15 cellular contexts compared by ENCODE assay signal in the genomic region with DNA sequence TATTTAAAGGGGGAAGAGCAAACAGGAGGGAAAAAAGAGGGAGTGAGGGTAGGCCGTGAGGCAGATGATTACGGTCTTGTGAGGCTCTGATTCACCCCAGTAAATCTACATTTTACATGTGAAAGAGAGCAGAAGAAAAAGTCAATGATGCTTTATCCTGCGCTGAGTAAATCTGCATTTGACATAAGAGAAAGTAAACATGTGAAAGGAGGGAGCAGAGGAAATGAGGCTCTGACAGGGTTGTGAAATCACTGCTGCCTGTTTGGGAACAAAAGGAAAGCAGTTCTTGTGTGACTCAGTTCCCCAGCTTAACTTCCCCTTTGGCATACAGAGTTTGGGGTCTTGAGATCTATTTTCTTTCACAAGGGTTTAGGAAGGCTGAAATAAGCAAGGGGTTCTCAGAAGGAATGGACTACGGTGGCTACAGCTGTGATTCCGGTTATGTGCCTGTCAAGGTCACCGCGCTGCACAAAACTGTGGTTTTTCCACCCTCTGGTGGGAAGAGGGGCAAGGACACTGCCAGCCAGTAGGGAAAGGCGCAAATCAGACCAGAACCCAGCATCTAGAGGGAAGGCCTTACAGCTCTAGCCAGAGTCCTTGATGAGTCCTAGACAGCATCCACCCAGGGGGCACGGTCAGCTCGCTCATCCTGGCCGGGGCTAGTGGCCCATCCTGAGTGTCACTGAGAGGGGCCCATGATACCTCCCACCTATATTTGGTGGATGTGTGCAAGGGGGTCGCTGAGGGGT. TPM values are rescaled to one million over a fixed set of nuclear protein-coding genes. Genes with fewer than 3 reads are reported as not detected.
DNase-seq lines count a peak whose midpoint lies in the region; TF ChIP-seq lines count a peak whose summit lies in the region.
"Had no signal": no experiment of that assay in that cellular context is flagged by ENCODE, and none has a peak within 500 bp of the region (broad histone marks: within the 10 kb centered on the region; RNA-seq: fewer than 3 reads in every experiment).

No MANE protein-coding gene starts in this region.

- TF ChIP-seq CTCF in coronary artery (IDR thresholded peaks at IDR 0.05) (no peak), ascending aorta (IDR thresholded peaks at IDR 0.05) (no peak)

- no peaks in the 10 kb centered on the region for H4K20me1 ChIP-seq in BLaER1 treated with 17β-estradiol and CSF1 and Interleukin-3, amounts not matched to agents 10 nM and 100 nM

- H3K36me3 ChIP-seq in BLaER1 treated with 17β-estradiol and CSF1 and Interleukin-3, amounts not matched to agents 10 nM and 100 nM: no peaks in the 10 kb centered on the region
- H3K36me3 ChIP-seq in HUES48 (ENCODE audit: control insufficient read depth, insufficient read depth, low read length) (no peaks in the 10 kb centered on the region), ascending aorta (no peaks in the 10 kb centered on the region)

- peak overlapping the region in 6 of 11 experiments; percentile 28 to 69 (median 50); a peak in 8 of 22 replicates for H3K9ac ChIP-seq in BLaER1 treated with 17β-estradiol and CSF1 and Interleukin-3, amounts not matched to agents 10 nM and 100 nM
- H3K9ac ChIP-seq in HUES48 (ENCODE audit: low read depth, low read length): peak overlapping the region; percentile 67; the same call in 1 of the 2 replicates

- peak overlapping the region in 8 of 11 experiments; percentile 50 to 85 (median 68); a peak in 14 of 22 replicates for H3K27ac ChIP-seq in BLaER1 treated with 17β-estradiol and CSF1 and Interleukin-3, amounts not matched to agents 10 nM and 100 nM
- H3K27ac ChIP-seq in HUES48 (ENCODE audit: low read depth, low read length): peak overlapping the region; percentile 87
- H3K27ac ChIP-seq in coronary artery: no peak overlapping the region
- H3K27ac ChIP-seq in ascending aorta: no peak overlapping the region
- H3K27ac ChIP-seq: C4-2B had no signal

- H3K4me1 ChIP-seq in BLaER1 treated with 17β-estradiol and CSF1 and Interleukin-3, amounts not matched to agents 10 nM and 100 nM: peaks cover 0 to 93% (median 47%) of the 10 kb centered on the region in 10 experiments; a peak in 15 of 20 replicates
- H3K4me1 ChIP-seq in HUES48 (ENCODE audit: control insufficient read depth, insufficient read depth, low read length) (peaks cover 33% of the 10 kb centered on the region), ascending aorta (no peaks in the 10 kb centered on the region)

- DNase-seq in coronary artery (ENCODE audit: low spot score): peak; percentile 22
- DNase-seq in islet precursor cell: peak; percentile 54
- no peak for DNase-seq in NCI-H2196 treated with DMSO at 0.1 percent for 48 hours (lab: John Stamatoyannopoulos, UW; ENCODE audit: unreplicated experiment)
- DNase-seq in ascending aorta (ENCODE audit: low spot score in 2 of 2): no peak
- no peak for DNase-seq in NCI-H2227 treated with DMSO at 0.1 percent for 48 hours (lab: John Stamatoyannopoulos, UW)
- DNase-seq in DMS 273 (lab: John Stamatoyannopoulos, UW; ENCODE audit: unreplicated experiment): no peak
- DNase-seq: activated CD4-positive, alpha-beta memory T cell treated with anti-CD3 and anti-CD28 coated beads, Interleukin-2, amount 10 ng/mL, durations not matched to agents 7 days and 5 days; activated naive CD4-positive, alpha-beta T cell; stimulated activated CD4-positive, alpha-beta T cell treated with anti-CD3 and anti-CD28 coated beads, Interleukin-2, amount 100 ng/mL, for 48 hours; stimulated activated naive CD8-positive, alpha-beta T cell treated with anti-CD3 and anti-CD28 coated beads, Interleukin-15, Interleukin-2, amounts not matched to agents 100 U/mL and 50 U/mL, for 24 hours had no signal

- peak overlapping the region in 8 of 11 experiments; percentile 57 to 90 (median 77); a peak in 16 of 22 replicates for H3K4me2 ChIP-seq in BLaER1 treated with 17β-estradiol and CSF1 and Interleukin-3, amounts not matched to agents 10 nM and 100 nM

- no peaks in the 10 kb centered on the region for H3K27me3 ChIP-seq in BLaER1 treated with 17β-estradiol and CSF1 and Interleukin-3, amounts not matched to agents 10 nM and 100 nM
- H3K27me3 ChIP-seq in HUES48 (ENCODE audit: control insufficient read depth, insufficient read depth, low read length) (no peaks in the 10 kb centered on the region), ascending aorta (no peaks in the 10 kb centered on the region)

- intact Hi-C loops in ascending aorta (cut with DNase I): no loop called here

- H3K4me3 ChIP-seq in BLaER1 treated with 17β-estradiol and CSF1 and Interleukin-3, amounts not matched to agents 10 nM and 100 nM: no peak overlapping the region; a peak in 1 of 20 replicates
- H3K4me3 ChIP-seq in HUES48 (ENCODE audit: low read depth, low read length) (0 out of 2 replicates have a peak overlapping the region, but pooled peaks have one; percentile 36), coronary artery (no peak overlapping the region), ascending aorta (no peak overlapping the region)

- H3K9me3 ChIP-seq in BLaER1 treated with 17β-estradiol and CSF1 and Interleukin-3, amounts not matched to agents 10 nM and 100 nM (replicated peaks in 1 of 11): peaks cover 0 to 11% (median 0%) of the 10 kb centered on the region in 11 experiments; a peak in 10 of 22 replicates
- H3K9me3 ChIP-seq in HUES48 (ENCODE audit: control insufficient read depth, insufficient read depth, low read length) (no peaks in the 10 kb centered on the region), ascending aorta (no peaks in the 10 kb centered on the region)

RNA-seq across cellular contexts. Expression of gene HCN4, which starts 18.9 kb away (rescaled TPM):
- not detected for total RNA-seq in ascending aorta
- total RNA-seq: activated CD4-positive, alpha-beta memory T cell treated with anti-CD3 and anti-CD28 coated beads, Interleukin-2, amount 10 ng/mL, durations not matched to agents 7 days and 5 days; liver; osteocyte had no signal

RNA-seq across cellular contexts. Expression of gene REC114, which starts 55.3 kb away (rescaled TPM):
- total RNA-seq in ascending aorta: not detected
- total RNA-seq: activated CD4-positive, alpha-beta memory T cell treated with anti-CD3 and anti-CD28 coated beads, Interleukin-2, amount 10 ng/mL, durations not matched to agents 7 days and 5 days; liver; osteocyte had no signal

Comparison
In these comparisons a context has a peak if more than half of its experiments do, and no peak if none do; other contexts are left out.
1. H3K27ac ChIP-seq: peak in BLaER1 treated with 17β-estradiol and CSF1 and Interleukin-3, amounts not matched to agents 10 nM and 100 nM (8 of 11) and HUES48 (single experiment); none in coronary artery (0 of 2) and ascending aorta (0 of 2).
2. DNase-seq: peak in coronary artery (single experiment) and islet precursor cell (single experiment); none in NCI-H2196 treated with DMSO at 0.1 percent for 48 hours (single experiment), ascending aorta (0 of 2), NCI-H2227 treated with DMSO at 0.1 percent for 48 hours (single experiment) and DMS 273 (single experiment).